Comparison of ENCODE assay signal across 1 cellular context in genomic region chr20:7856756-7857155, GRCh38.
TF ChIP-seq lines count a peak whose summit lies in the region.

No MANE protein-coding gene starts in this region.

TF ChIP-seq in SK-N-SH, 30 proteins besides CTCF, POLR2A, EP300 and RAD21 (continued from another document):
- TF ChIP-seq PBX3 (IDR thresholded peaks at IDR 0.05), result peak; percentile 29; the same call in 1 of the 2 replicates
- TF ChIP-seq YY1 (IDR thresholded peaks at IDR 0.05; ENCODE audit: low read depth), result no peak
- no peak for TF ChIP-seq TAF1 (IDR thresholded peaks at IDR 0.05; ENCODE audit: borderline replicate concordance, low read depth, low read length)
- no peak for TF ChIP-seq SMC3 (IDR thresholded peaks at IDR 0.05; ENCODE audit: low read depth, low read length)
- TF ChIP-seq FOXM1 (IDR thresholded peaks at IDR 0.05; ENCODE audit: low read depth), result no peak
- no peak for TF ChIP-seq FOXJ3 (CRISPR knock-in tag; IDR thresholded peaks at IDR 0.05)
- TF ChIP-seq MAX (IDR thresholded peaks at IDR 0.05; ENCODE audit: low read depth), result no peak; the same call in 1 of the 2 replicates
- peak; percentile 76 for TF ChIP-seq FOSL2 (IDR thresholded peaks at IDR 0.05; ENCODE audit: borderline replicate concordance, low read depth)
- no peak for TF ChIP-seq USF2 (IDR thresholded peaks at IDR 0.05; ENCODE audit: borderline replicate concordance, low read depth, low read length)
- no peak for TF ChIP-seq EZH2phosphoT487 (IDR thresholded peaks at IDR 0.05; ENCODE audit: borderline replicate concordance, low read depth)
- no peak for TF ChIP-seq RCOR1 (IDR thresholded peaks at IDR 0.05; ENCODE audit: low read length)
- peak; percentile 37; the same call in 1 of the 2 replicates for TF ChIP-seq MEF2A (IDR thresholded peaks at IDR 0.05; ENCODE audit: borderline replicate concordance, low read depth)
- TF ChIP-seq USF1 (IDR thresholded peaks at IDR 0.05; ENCODE audit: borderline replicate concordance, low read depth), result no peak
- peak; percentile 44; the same call in 1 of the 2 replicates for TF ChIP-seq TEAD4 (IDR thresholded peaks at IDR 0.05; ENCODE audit: borderline replicate concordance, insufficient read depth)
